8 cellular contexts compared by ENCODE assay signal in genomic region chr14:74618078-74618952, GRCh38. TPM values are rescaled to one million over a fixed set of nuclear protein-coding genes. Genes with fewer than 3 reads are reported as not detected.
DNase-seq lines count a peak whose midpoint lies in the region; ATAC-seq lines count a peak whose summit lies in the region.

No MANE protein-coding gene starts in this region.

- peaks cover 79% of the 10 kb centered on the region for H3K4me1 Mint-ChIP-seq in activated naive CD8-positive, alpha-beta T cell treated with anti-CD3 and anti-CD28 coated beads, Interleukin-2, amount 50 U/mL, for 24 hours
- peaks cover 83% of the 10 kb centered on the region for H3K4me1 Mint-ChIP-seq in stimulated activated effector memory CD8-positive, alpha-beta T cell treated with anti-CD3 and anti-CD28 coated beads, Interleukin-12 subunit alpha, Interleukin-12 subunit beta, amount 100 ng/mL, for 72 hours

- peak; percentile 58 for DNase-seq in HK-2 (ENCODE audit: unreplicated experiment)
- DNase-seq in SKM-1 treated with dmso at 0.1 percent for 144 hours (lab: John Stamatoyannopoulos, UW; ENCODE audit: unreplicated experiment): peak; percentile 84
- DNase-seq in activated naive CD8-positive, alpha-beta T cell treated with anti-CD3 and anti-CD28 coated beads, Interleukin-2, amount 50 U/mL, for 24 hours: peak; percentile 70
- peak; percentile 53 to 92 for DNase-seq in lung microvascular endothelial cell (ENCODE audit: low read depth in 2 of 2)
- peak; percentile 55 to 90 for DNase-seq in stimulated activated effector memory CD8-positive, alpha-beta T cell treated with anti-CD3 and anti-CD28 coated beads, Interleukin-12 subunit alpha, Interleukin-12 subunit beta, amount 100 ng/mL, for 72 hours (ENCODE audit: low spot score in 2 of 2)

- peak; percentile 71 for ATAC-seq in activated naive CD8-positive, alpha-beta T cell treated with anti-CD3 and anti-CD28 coated beads, Interleukin-2, amount 50 U/mL, for 24 hours
- peak; percentile 90 for ATAC-seq in stimulated activated effector memory CD8-positive, alpha-beta T cell treated with anti-CD3 and anti-CD28 coated beads, Interleukin-12 subunit alpha, Interleukin-12 subunit beta, amount 100 ng/mL, for 72 hours
- ATAC-seq in GM18502 (IDR thresholded peaks at IDR 0.05; ENCODE audit: poor library complexity, unreplicated experiment): no peak
- ATAC-seq in GM19455 (IDR thresholded peaks at IDR 0.05; ENCODE audit: unreplicated experiment): no peak
- ATAC-seq in GM19395 (IDR thresholded peaks at IDR 0.05; ENCODE audit: unreplicated experiment): no peak

- H3K4me3 Mint-ChIP-seq in activated naive CD8-positive, alpha-beta T cell treated with anti-CD3 and anti-CD28 coated beads, Interleukin-2, amount 50 U/mL, for 24 hours: peak overlapping the region; percentile 15
- peak overlapping the region; percentile 46 for H3K4me3 Mint-ChIP-seq in stimulated activated effector memory CD8-positive, alpha-beta T cell treated with anti-CD3 and anti-CD28 coated beads, Interleukin-12 subunit alpha, Interleukin-12 subunit beta, amount 100 ng/mL, for 72 hours

- H3K27me3 Mint-ChIP-seq in activated naive CD8-positive, alpha-beta T cell treated with anti-CD3 and anti-CD28 coated beads, Interleukin-2, amount 50 U/mL, for 24 hours: peaks cover 36% of the 10 kb centered on the region

- H3K27ac Mint-ChIP-seq in activated naive CD8-positive, alpha-beta T cell treated with anti-CD3 and anti-CD28 coated beads, Interleukin-2, amount 50 U/mL, for 24 hours: peak overlapping the region; percentile 61
- H3K27ac Mint-ChIP-seq in stimulated activated effector memory CD8-positive, alpha-beta T cell treated with anti-CD3 and anti-CD28 coated beads, Interleukin-12 subunit alpha, Interleukin-12 subunit beta, amount 100 ng/mL, for 72 hours: peak overlapping the region; percentile 84

- no peaks in the 10 kb centered on the region for H3K9me3 Mint-ChIP-seq in activated naive CD8-positive, alpha-beta T cell treated with anti-CD3 and anti-CD28 coated beads, Interleukin-2, amount 50 U/mL, for 24 hours
- no peaks in the 10 kb centered on the region for H3K9me3 Mint-ChIP-seq in stimulated activated effector memory CD8-positive, alpha-beta T cell treated with anti-CD3 and anti-CD28 coated beads, Interleukin-12 subunit alpha, Interleukin-12 subunit beta, amount 100 ng/mL, for 72 hours

- H3K36me3 Mint-ChIP-seq in activated naive CD8-positive, alpha-beta T cell treated with anti-CD3 and anti-CD28 coated beads, Interleukin-2, amount 50 U/mL, for 24 hours (ENCODE audit: low read depth): no peaks in the 10 kb centered on the region
- peaks cover 24% of the 10 kb centered on the region for H3K36me3 Mint-ChIP-seq in stimulated activated effector memory CD8-positive, alpha-beta T cell treated with anti-CD3 and anti-CD28 coated beads, Interleukin-12 subunit alpha, Interleukin-12 subunit beta, amount 100 ng/mL, for 72 hours

RNA-seq across cellular contexts. Expression of gene LTBP2, which starts 6.3 kb away (rescaled TPM):
- 6.2 and 44.9 TPM in 2 replicates for total RNA-seq in lung microvascular endothelial cell

Comparison
In these comparisons a context has a peak if more than half of its experiments do, and no peak if none do; other contexts are left out.
1. ATAC-seq: peak in activated naive CD8-positive, alpha-beta T cell treated with anti-CD3 and anti-CD28 coated beads, Interleukin-2, amount 50 U/mL, for 24 hours (single experiment) and stimulated activated effector memory CD8-positive, alpha-beta T cell treated with anti-CD3 and anti-CD28 coated beads, Interleukin-12 subunit alpha, Interleukin-12 subunit beta, amount 100 ng/mL, for 72 hours (single experiment); none in GM18502 (single experiment), GM19455 (single experiment) and GM19395 (single experiment).
2. Peak in every context shown above with its lines, with median percentiles within 50 percentile points of each other: DNase-seq.